Comparison of ENCODE assay signal across 16 cellular contexts in the genomic region with DNA sequence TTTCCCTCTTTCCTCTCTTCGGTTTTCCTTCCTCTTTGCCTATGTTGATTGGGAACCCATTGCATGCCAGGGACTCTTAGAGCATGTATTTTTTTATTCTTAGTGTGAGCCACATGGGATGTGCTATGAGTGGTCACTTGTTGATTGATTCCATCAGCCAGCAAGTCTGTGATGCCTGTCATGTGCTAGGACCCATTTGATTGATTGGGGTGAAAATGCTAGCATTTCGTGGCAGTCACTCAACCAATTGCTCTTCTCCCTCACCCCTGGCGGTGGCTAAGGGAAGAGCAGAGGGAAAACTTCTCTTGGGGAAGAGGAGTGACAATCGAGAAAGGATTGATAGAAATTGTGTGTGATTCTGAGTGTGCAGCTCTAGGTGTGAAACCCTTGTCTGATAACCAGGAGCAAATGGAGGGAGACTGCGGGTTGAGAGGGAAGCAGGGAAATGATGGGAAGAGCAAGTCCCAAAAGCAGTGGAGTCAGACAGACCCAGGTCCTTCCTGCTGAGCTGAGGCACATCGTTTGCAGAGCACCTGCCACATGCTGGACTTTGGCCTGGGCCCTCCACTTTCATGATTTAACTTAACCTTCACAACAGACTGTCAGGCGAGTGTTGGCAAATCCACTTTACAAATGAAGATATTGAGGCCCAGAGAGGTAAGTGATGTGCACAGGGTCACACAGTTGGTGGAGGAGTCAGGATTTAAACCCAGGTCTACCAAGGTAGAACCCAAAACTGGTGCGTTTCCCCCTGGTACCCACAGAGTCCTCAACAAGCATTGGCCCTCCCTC. TPM values are rescaled to one million over a fixed set of nuclear protein-coding genes. Genes with fewer than 3 reads are reported as not detected.
DNase-seq lines count a peak whose midpoint lies in the region; ATAC-seq, FAIRE-seq and TF ChIP-seq lines count a peak whose summit lies in the region.
"Had no signal": no experiment of that assay in that cellular context is flagged by ENCODE, and none has a peak within 500 bp of the region (broad histone marks: within the 10 kb centered on the region; RNA-seq: fewer than 3 reads in every experiment).

No MANE protein-coding gene starts in this region.

- H4K20me1 ChIP-seq in GM23338 (replicated peaks; ENCODE audit: insufficient read depth) = no peaks in the 10 kb centered on the region

- H3K36me3 Mint-ChIP-seq in GM23338 (ENCODE audit: low read depth) (peaks cover 4% of the 10 kb centered on the region; the same call in 1 of the 3 replicates), glutamatergic neuron (ENCODE audit: unreplicated experiment) (no peaks in the 10 kb centered on the region)

- no peak overlapping the region for H3K4me2 ChIP-seq in GM23338

- H3K27ac ChIP-seq in 22Rv1 (no peak overlapping the region), GM23338 (ENCODE audit: low read depth) (no peak overlapping the region)
- H3K27ac ChIP-seq: colonic mucosa, heart right ventricle, SK-N-MC had no signal

- peak; percentile 58 for DNase-seq in GM23338 (ENCODE audit: low spot score)
- DNase-seq in SK-MEL-5 (ENCODE audit: low read depth, low spot score) = peak; percentile 38
- DNase-seq in glutamatergic neuron = peak; percentile 46
- DNase-seq in urothelium cell line (ENCODE audit: low spot score) = no peak
- DNase-seq in RCC 7860 (ENCODE audit: low spot score) = no peak
- no peak for DNase-seq in T-helper 1 cell
- no peak for DNase-seq in posterior vena cava (ENCODE audit: low spot score)
- DNase-seq: AML-193, colonic mucosa, GF-D8, GOT3, heart right ventricle had no signal

- no peak overlapping the region for H3K4me3 Mint-ChIP-seq in GM23338
- H3K4me3 Mint-ChIP-seq in glutamatergic neuron (ENCODE audit: unreplicated experiment) = no peak overlapping the region

- no peaks in the 10 kb centered on the region for H3K4me1 ChIP-seq in GM23338 (ENCODE audit: insufficient read depth)
- H3K4me1 ChIP-seq: colonic mucosa, heart right ventricle had no signal

- intact Hi-C loops in posterior vena cava (cut with DNase I) = no loop called here

- no peak overlapping the region for H3K4me3 ChIP-seq in GM23338
- H3K4me3 ChIP-seq: colonic mucosa, heart right ventricle, SK-N-MC had no signal

- TF ChIP-seq CTCF in 22Rv1 (IDR thresholded peaks at IDR 0.05) (0 out of 2 replicates have a peak, but pooled peaks have one; percentile 11), GM23338 (conservative IDR thresholded peaks at IDR 0.05; ENCODE audit: low read depth in 2 of 2) (peak; percentile 55 to 57), glutamatergic neuron (IDR thresholded peaks at IDR 0.05; ENCODE audit: partially characterized antibody, unreplicated experiment) (peak; percentile 80)

- H3K9me2 ChIP-seq in GM23338 (ENCODE audit: insufficient read depth) = no peaks in the 10 kb centered on the region

- H3K36me3 ChIP-seq in GM23338 (ENCODE audit: insufficient read depth) = no peaks in the 10 kb centered on the region
- H3K36me3 ChIP-seq: colonic mucosa, heart right ventricle had no signal

- peaks cover 7% of the 10 kb centered on the region for H3K27me3 Mint-ChIP-seq in GM23338 (ENCODE audit: insufficient read depth, low read depth, poor library complexity)
- peaks cover 4% of the 10 kb centered on the region for H3K27me3 Mint-ChIP-seq in glutamatergic neuron (ENCODE audit: unreplicated experiment)

- H3K9me3 Mint-ChIP-seq in GM23338 (peaks cover 9% of the 10 kb centered on the region; the same call in 2 of the 3 replicates), glutamatergic neuron (ENCODE audit: unreplicated experiment) (peaks cover 3% of the 10 kb centered on the region)

- no peaks in the 10 kb centered on the region for H3F3A ChIP-seq in GM23338 (replicated peaks; ENCODE audit: low read depth)

- FAIRE-seq in urothelium cell line (lab: Jason Lieb, UNC) = no peak
- no peak for FAIRE-seq in RCC 7860 (lab: Jason Lieb, UNC)

- peak; percentile 68 for ATAC-seq in GM23338
- ATAC-seq: heart right ventricle had no signal

- no peak overlapping the region for H2AFZ ChIP-seq in GM23338

- no peaks in the 10 kb centered on the region for H3K27me3 ChIP-seq in GM23338 (ENCODE audit: insufficient read depth)
- H3K27me3 ChIP-seq: colonic mucosa had no signal

- H3K4me1 Mint-ChIP-seq in GM23338 (peaks cover 3% of the 10 kb centered on the region; the same call in 2 of the 3 replicates), glutamatergic neuron (ENCODE audit: low read depth, unreplicated experiment) (no peaks in the 10 kb centered on the region)

- H3K27ac Mint-ChIP-seq in GM23338 (no peak overlapping the region), glutamatergic neuron (ENCODE audit: unreplicated experiment) (no peak overlapping the region)

- in situ Hi-C loops in SK-MEL-5 (cut with HindIII; ENCODE audit: low pct_unique_long_range_greater_than_20kb, low sequenced_read_pairs) = no loop called here

- H3K79me2 ChIP-seq in GM23338 (replicated peaks; ENCODE audit: insufficient read depth) = no peaks in the 10 kb centered on the region

TF ChIP-seq in GM23338, 12 proteins besides CTCF, POLR2A, EP300 and RAD21 (continues in another document):
- TF ChIP-seq POLR2AphosphoS5 (IDR thresholded peaks at IDR 0.05; ENCODE audit: low read depth) = no peak
- no peak for TF ChIP-seq ZNF331 (CRISPR knock-in tag; IDR thresholded peaks at IDR 0.05; ENCODE audit: low read depth)
- TF ChIP-seq EZH2phosphoT487 (IDR thresholded peaks at IDR 0.05; ENCODE audit: unreplicated experiment) = no peak
- no peak for TF ChIP-seq ZNF114 (CRISPR knock-in tag; IDR thresholded peaks at IDR 0.05)
- TF ChIP-seq STAT1 (IDR thresholded peaks at IDR 0.05; ENCODE audit: unreplicated experiment) = no peak
- TF ChIP-seq EZH2 (IDR thresholded peaks at IDR 0.05; ENCODE audit: low read depth, unreplicated experiment) = no peak
- TF ChIP-seq, protein P1, sequence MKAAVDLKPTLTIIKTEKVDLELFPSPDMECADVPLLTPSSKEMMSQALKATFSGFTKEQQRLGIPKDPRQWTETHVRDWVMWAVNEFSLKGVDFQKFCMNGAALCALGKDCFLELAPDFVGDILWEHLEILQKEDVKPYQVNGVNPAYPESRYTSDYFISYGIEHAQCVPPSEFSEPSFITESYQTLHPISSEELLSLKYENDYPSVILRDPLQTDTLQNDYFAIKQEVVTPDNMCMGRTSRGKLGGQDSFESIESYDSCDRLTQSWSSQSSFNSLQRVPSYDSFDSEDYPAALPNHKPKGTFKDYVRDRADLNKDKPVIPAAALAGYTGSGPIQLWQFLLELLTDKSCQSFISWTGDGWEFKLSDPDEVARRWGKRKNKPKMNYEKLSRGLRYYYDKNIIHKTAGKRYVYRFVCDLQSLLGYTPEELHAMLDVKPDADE (IDR thresholded peaks at IDR 0.05) = no peak
- TF ChIP-seq NANOG (IDR thresholded peaks at IDR 0.05; ENCODE audit: borderline replicate concordance) = no peak

RNA-seq across cellular contexts. Expression of gene SLC6A11, which starts 40.0 kb away (rescaled TPM):
- 1.1 and 1.2 TPM in 2 replicates for total RNA-seq in GM23338 (2014; rRNA removed; shearing (Covaris generic))
- polyA plus RNA-seq in GM23338 (2016; fragmentation: Nextera tagmentation; extraction: Ambion mirVana) = 0.47 and 0.64 TPM in 2 replicates
- 0.08 and 0.13 TPM in 2 replicates for total RNA-seq in SK-MEL-5 (2014; rRNA removed; shearing (Covaris generic))
- polyA plus RNA-seq in SK-MEL-5 (2015; cell fraction: cytosol; rRNA removed) = 0.03 and 0.44 TPM in 2 replicates
- polyA plus RNA-seq in SK-MEL-5 (2015; cell fraction: nucleus; rRNA removed) = not detected in 2 replicates
- not detected for total RNA-seq in glutamatergic neuron (ENCODE audit: unreplicated experiment)
- total RNA-seq in posterior vena cava = under 1 TPM in 1 of 2 donors, not detected in 1; 0.10 TPM
- total RNA-seq: colonic mucosa, LHCN-M2, lung microvascular endothelial cell had no signal
- polyA plus RNA-seq: heart right ventricle had no signal

Comparison
In these comparisons a context has a peak if more than half of its experiments do, and no peak if none do; other contexts are left out.
1. CTCF ChIP-seq: peak in every context shown above with its lines; median percentile 80 in glutamatergic neuron; 56 in GM23338; 11 in 22Rv1.
2. DNase-seq: peak in GM23338 (single experiment), SK-MEL-5 (single experiment) and glutamatergic neuron (single experiment); none in urothelium cell line (single experiment), RCC 7860 (single experiment), T-helper 1 cell (0 of 5) and posterior vena cava (single experiment).